9 cellular contexts compared by ENCODE assay signal in genomic region chr1:33654267-33654832, GRCh38.
DNase-seq lines count a peak whose midpoint lies in the region; ATAC-seq and TF ChIP-seq lines count a peak whose summit lies in the region.
"Had no signal": no experiment of that assay in that cellular context is flagged by ENCODE, and none has a peak within 500 bp of the region (broad histone marks: within the 10 kb centered on the region; RNA-seq: fewer than 3 reads in every experiment).

No MANE protein-coding gene starts in this region.

- no peaks in the 10 kb centered on the region for H3K27me3 ChIP-seq in liver (ENCODE audit: control insufficient read depth in 4 of 4, insufficient read depth in 4 of 4, low read length in 3 of 4)

- no peaks in the 10 kb centered on the region for H3K9me3 Mint-ChIP-seq in HFFc6
- H3K9me3 Mint-ChIP-seq in stimulated activated naive CD8-positive, alpha-beta T cell treated with anti-CD3 and anti-CD28 coated beads, Interleukin-15, amount 100 ng/mL, for 72 hours = no peaks in the 10 kb centered on the region

- no peak overlapping the region for H3K4me3 Mint-ChIP-seq in HFFc6
- H3K4me3 Mint-ChIP-seq in stimulated activated naive CD8-positive, alpha-beta T cell treated with anti-CD3 and anti-CD28 coated beads, Interleukin-15, amount 100 ng/mL, for 72 hours = no peak overlapping the region

- no peaks in the 10 kb centered on the region for H3K36me3 ChIP-seq in liver (ENCODE audit: control insufficient read depth in 4 of 4, insufficient read depth in 3 of 4, low read depth in 1 of 4, low read length in 3 of 4)

- H3K4me1 ChIP-seq in liver (ENCODE audit: control insufficient read depth in 4 of 4, insufficient read depth in 4 of 4, low read length in 3 of 4) = no peaks in the 10 kb centered on the region

- TF ChIP-seq CTCF in C4-2B (conservative IDR thresholded peaks at IDR 0.05) (peak; percentile 60), HFFc6 (IDR thresholded peaks at IDR 0.05) (peak; percentile 63; the same call in 1 of the 2 replicates), liver (IDR thresholded peaks at IDR 0.05; ENCODE audit: low read depth, low read length, missing input control) (peak; percentile 31)

- H3K4me3 ChIP-seq in liver (ENCODE audit: low read depth in 1 of 3, low read length in 3 of 3) = no peak overlapping the region

- no peak overlapping the region for H3K27ac ChIP-seq in C4-2B
- no peak overlapping the region for H3K27ac ChIP-seq in liver (ENCODE audit: low read depth in 1 of 2, low read length in 2 of 2)

- no peak overlapping the region for H3K9ac ChIP-seq in liver (ENCODE audit: low read depth in 1 of 2, low read length in 2 of 2)

- ATAC-seq in stimulated activated naive CD8-positive, alpha-beta T cell treated with anti-CD3 and anti-CD28 coated beads, Interleukin-15, amount 100 ng/mL, for 72 hours = no peak

- 64% methylated on average over 7 of the region's 7 CpGs for WGBS in liver

- H3K9me3 ChIP-seq in liver (ENCODE audit: control insufficient read depth in 4 of 4, low read length in 3 of 4) = no peaks in the 10 kb centered on the region

- TF ChIP-seq RAD21 in liver (IDR thresholded peaks at IDR 0.05) = peak in 1 of 2 donors; percentile 60

- DNase-seq in HFFc6 (peak; percentile 1), astrocyte of the hippocampus (ENCODE audit: low read depth, low spot score) (peak; percentile 53), NCI-H2081 treated with DMSO at 0.1 percent for 48 hours (lab: John Stamatoyannopoulos, UW) (no peak)
- no peak for DNase-seq in activated naive CD4-positive, alpha-beta T cell (lab: John Stamatoyannopoulos, UW)
- DNase-seq in stimulated activated naive CD8-positive, alpha-beta T cell treated with anti-CD3 and anti-CD28 coated beads, Interleukin-15, amount 100 ng/mL, for 72 hours = no peak
- no peak for DNase-seq in NK-92 treated with Interleukin-12 subunit alpha and Interleukin-12 subunit beta, amount 100 ng/mL, for 24 hours (lab: John Stamatoyannopoulos, UW)
- DNase-seq: NCI-H1048 had no signal

- H3K36me3 Mint-ChIP-seq in HFFc6 (ENCODE audit: low read depth) = no peaks in the 10 kb centered on the region

- no peak overlapping the region for H3K27ac Mint-ChIP-seq in HFFc6
- no peak overlapping the region for H3K27ac Mint-ChIP-seq in stimulated activated naive CD8-positive, alpha-beta T cell treated with anti-CD3 and anti-CD28 coated beads, Interleukin-15, amount 100 ng/mL, for 72 hours

- H3K4me1 Mint-ChIP-seq in HFFc6 (ENCODE audit: low read depth) = no peaks in the 10 kb centered on the region
- H3K4me1 Mint-ChIP-seq in stimulated activated naive CD8-positive, alpha-beta T cell treated with anti-CD3 and anti-CD28 coated beads, Interleukin-15, amount 100 ng/mL, for 72 hours = no peaks in the 10 kb centered on the region

- H3K27me3 Mint-ChIP-seq in HFFc6 (ENCODE audit: insufficient read depth) = no peaks in the 10 kb centered on the region
- H3K27me3 Mint-ChIP-seq in stimulated activated naive CD8-positive, alpha-beta T cell treated with anti-CD3 and anti-CD28 coated beads, Interleukin-15, amount 100 ng/mL, for 72 hours = no peaks in the 10 kb centered on the region

TF ChIP-seq in liver, 16 proteins besides CTCF, POLR2A, EP300 and RAD21:
- TF ChIP-seq RXRA (IDR thresholded peaks at IDR 0.05) = no peak
- TF ChIP-seq NR2F2 (IDR thresholded peaks at IDR 0.05) = no peak
- TF ChIP-seq MAX (IDR thresholded peaks at IDR 0.05) = no peak
- TF ChIP-seq YY1 (IDR thresholded peaks at IDR 0.05) = no peak
- TF ChIP-seq ZBTB33 (IDR thresholded peaks at IDR 0.05) = no peak
- TF ChIP-seq HNF4A (conservative IDR thresholded peaks at IDR 0.05) = no peak
- TF ChIP-seq REST (IDR thresholded peaks at IDR 0.05) = no peak
- TF ChIP-seq ATF3 (IDR thresholded peaks at IDR 0.05) = no peak
- TF ChIP-seq FOXA1 (IDR thresholded peaks at IDR 0.05) = no peak
- no peak for TF ChIP-seq TAF1 (conservative IDR thresholded peaks at IDR 0.05)
- no peak for TF ChIP-seq GABPA (IDR thresholded peaks at IDR 0.05 in 1 of 2, conservative IDR thresholded peaks at IDR 0.05 in 1 of 2)
- TF ChIP-seq EGR1 (IDR thresholded peaks at IDR 0.05; ENCODE audit: low read depth in 2 of 2) = no peak
- TF ChIP-seq JUND (IDR thresholded peaks at IDR 0.05) = no peak
- TF ChIP-seq SP1 (IDR thresholded peaks at IDR 0.05) = no peak
- TF ChIP-seq FOXA2 (IDR thresholded peaks at IDR 0.05) = no peak
- TF ChIP-seq HNF4G (IDR thresholded peaks at IDR 0.05) = no peak

Comparison
In these comparisons a context has a peak if more than half of its experiments do, and no peak if none do; other contexts are left out.
1. DNase-seq: peak in HFFc6 (single experiment) and astrocyte of the hippocampus (single experiment); none in activated naive CD4-positive, alpha-beta T cell (0 of 4), NCI-H2081 treated with DMSO at 0.1 percent for 48 hours (single experiment), stimulated activated naive CD8-positive, alpha-beta T cell treated with anti-CD3 and anti-CD28 coated beads, Interleukin-15, amount 100 ng/mL, for 72 hours (0 of 2) and NK-92 treated with Interleukin-12 subunit alpha and Interleukin-12 subunit beta, amount 100 ng/mL, for 24 hours (single experiment).
2. Peak in every context shown above with its lines, with median percentiles within 50 percentile points of each other: CTCF ChIP-seq.